30 cellular contexts compared by ENCODE assay signal in genomic region chr22:40305625-40306024, GRCh38.
"Had no signal": no experiment of that assay in that cellular context is flagged by ENCODE, and none has a peak within 500 bp of the region (broad histone marks: within the 10 kb centered on the region; RNA-seq: fewer than 3 reads in every experiment).

No MANE protein-coding gene starts in this region.

- H3K9me3 Mint-ChIP-seq: activated naive CD4-positive, alpha-beta T cell treated with anti-CD3 and anti-CD28 coated beads for 36 hours; activated T-cell treated with anti-CD3 and anti-CD28 coated beads, Interleukin-2, amount 50 U/mL, for 72 hours; brain; stimulated activated memory B cell treated with anti-CD40 and anti-IgM and Interleukin-4, amounts not matched to agents 10 μg/mL and 1 μg/mL and 100 μg/mL, for 72 hours had no signal

- H3K4me3 Mint-ChIP-seq: activated naive CD4-positive, alpha-beta T cell treated with anti-CD3 and anti-CD28 coated beads for 36 hours; activated T-cell treated with anti-CD3 and anti-CD28 coated beads, Interleukin-2, amount 50 U/mL, for 72 hours; brain; stimulated activated memory B cell treated with anti-CD40 and anti-IgM and Interleukin-4, amounts not matched to agents 10 μg/mL and 1 μg/mL and 100 μg/mL, for 72 hours had no signal

- H3K4me3 ChIP-seq: adrenal gland, cardiac muscle cell, coronary artery, dorsolateral prefrontal cortex, gastroesophageal sphincter, hepatocyte, mucosa of descending colon, ovary, stomach, thyroid gland, upper lobe of left lung had no signal

- H3K27ac Mint-ChIP-seq: activated naive CD4-positive, alpha-beta T cell treated with anti-CD3 and anti-CD28 coated beads for 36 hours; activated T-cell treated with anti-CD3 and anti-CD28 coated beads, Interleukin-2, amount 50 U/mL, for 72 hours; progenitor cell of endocrine pancreas; stimulated activated memory B cell treated with anti-CD40 and anti-IgM and Interleukin-4, amounts not matched to agents 10 μg/mL and 1 μg/mL and 100 μg/mL, for 72 hours had no signal

- H3K27me3 ChIP-seq: adrenal gland, cardiac muscle cell, dorsolateral prefrontal cortex, gastroesophageal sphincter, hepatocyte, ovary, stomach, thyroid gland, upper lobe of left lung had no signal

- DNase-seq: activated CD4-positive, alpha-beta T cell treated with anti-CD3 and anti-CD28 coated beads for 48 hours; activated naive CD4-positive, alpha-beta T cell treated with anti-CD3 and anti-CD28 coated beads for 36 hours; activated T-cell treated with anti-CD3 and anti-CD28 coated beads for 4 hours; activated T-cell treated with anti-CD3 and anti-CD28 coated beads, Interleukin-2, amount 50 U/mL, for 72 hours; adrenal gland; aorta; cerebellar nuclear complex; dorsolateral prefrontal cortex; effector memory CD4-positive, alpha-beta T cell; erythroblast; left cardiac atrium; left ventricle myocardium superior; mucosa of descending colon; ovary; small intestine; stimulated activated CD4-positive, alpha-beta T cell treated with anti-CD3 and anti-CD28 coated beads, Interleukin-4, amount 100 ng/mL, for 24 hours; stomach; T-helper 9 cell; thyroid gland; upper lobe of left lung had no signal

- H3K27ac ChIP-seq: adrenal gland, coronary artery, hepatocyte, ovary, stomach, thyroid gland, upper lobe of left lung, VCaP had no signal

- H3K9me3 ChIP-seq: adrenal gland, gastroesophageal sphincter, mucosa of descending colon, ovary, stomach, thyroid gland, upper lobe of left lung had no signal

- ATAC-seq: activated CD4-positive, CD25-positive, alpha-beta regulatory T cell treated with anti-CD3 and anti-CD28 coated beads, Interleukin-2, amount 50 U/mL, for 24 hours; activated T-cell treated with anti-CD3 and anti-CD28 coated beads, Interleukin-2, amount 50 U/mL, for 72 hours; gastroesophageal sphincter; left cardiac atrium; left ventricle myocardium superior; mucosa of descending colon; sciatic nerve; stimulated activated memory B cell treated with anti-CD40 and anti-IgM and Interleukin-4, amounts not matched to agents 10 μg/mL and 1 μg/mL and 100 μg/mL, for 72 hours had no signal

- H3K27me3 Mint-ChIP-seq: brain; progenitor cell of endocrine pancreas; stimulated activated memory B cell treated with anti-CD40 and anti-IgM and Interleukin-4, amounts not matched to agents 10 μg/mL and 1 μg/mL and 100 μg/mL, for 72 hours had no signal

- H3K4me1 Mint-ChIP-seq: stimulated activated memory B cell treated with anti-CD40 and anti-IgM and Interleukin-4, amounts not matched to agents 10 μg/mL and 1 μg/mL and 100 μg/mL, for 72 hours had no signal

- H3K4me1 ChIP-seq: adrenal gland, upper lobe of left lung had no signal

- H3K36me3 ChIP-seq: ovary had no signal
